8 cellular contexts compared by ENCODE assay signal in the genomic region with DNA sequence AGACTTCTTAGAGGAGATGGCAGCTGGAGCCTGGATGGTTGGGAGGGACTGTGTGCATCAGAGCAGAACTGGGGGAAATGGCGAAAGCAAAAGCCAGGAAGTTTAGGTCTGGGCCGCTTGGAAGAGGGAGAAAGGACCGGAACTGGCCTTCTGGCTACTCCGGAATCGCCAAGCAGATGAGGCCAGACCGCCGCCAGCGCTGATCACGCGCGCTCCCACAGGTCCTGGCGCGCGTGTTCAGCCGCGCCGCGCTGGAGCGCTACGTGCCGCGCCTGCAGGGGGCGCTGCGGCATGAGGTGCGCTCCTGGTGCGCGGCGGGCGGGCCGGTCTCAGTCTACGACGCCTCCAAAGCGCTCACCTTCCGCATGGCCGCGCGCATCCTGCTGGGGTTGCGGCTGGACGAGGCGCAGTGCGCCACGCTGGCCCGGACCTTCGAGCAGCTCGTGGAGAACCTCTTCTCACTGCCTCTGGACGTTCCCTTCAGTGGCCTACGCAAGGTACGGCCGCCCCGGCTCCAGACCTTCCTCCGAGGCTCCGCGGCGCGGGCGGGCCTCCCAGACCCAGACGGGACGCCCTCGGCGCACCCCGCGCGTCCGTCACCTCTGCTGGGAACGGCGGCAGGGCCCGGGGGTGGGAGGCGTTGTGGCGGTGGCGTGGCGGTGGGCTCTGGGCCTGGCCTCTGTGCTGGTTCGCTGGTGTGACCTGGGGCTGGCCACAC. TPM values are rescaled to one million over a fixed set of nuclear protein-coding genes. Genes with fewer than 3 reads are reported as not detected.
DNase-seq lines count a peak whose midpoint lies in the region; ATAC-seq and TF ChIP-seq lines count a peak whose summit lies in the region.

No MANE protein-coding gene starts in this region.

- no peaks in the 10 kb centered on the region for H3F3A ChIP-seq in GM23248 (ENCODE audit: insufficient read depth)

- H3K9me3 ChIP-seq in GM23248 (ENCODE audit: low read depth) = no peaks in the 10 kb centered on the region
- no peaks in the 10 kb centered on the region for H3K9me3 ChIP-seq in heart right ventricle

- H3K4me2 ChIP-seq in GM23248 (ENCODE audit: unreplicated experiment) = peak overlapping the region; percentile 65

- H3K27ac ChIP-seq in GM23248 (no peak overlapping the region), heart right ventricle (no peak overlapping the region)

- peak overlapping the region; percentile 62 for H3K4me3 ChIP-seq in GM23248
- H3K4me3 ChIP-seq in heart right ventricle = peak overlapping the region in 9 of 10 donors; percentile 29 to 51 (median 40)
- H3K4me3 ChIP-seq in retinal pigment epithelial cell (ENCODE audit: low read length) = peak overlapping the region; percentile 46

- H3K4me1 ChIP-seq in GM23248 (ENCODE audit: insufficient read depth) (no peaks in the 10 kb centered on the region), heart right ventricle (peaks cover 9 to 41% (median 30%) of the 10 kb centered on the region in 9 donors)

- WGBS in GM23248 (ENCODE audit: low coverage in 1 of 2, low lambda C conversion rate in 2 of 2, missing lambda C conversion rate in 2 of 2), 2 experiments = 2 to 3% methylated on average over 45 to 68 of the region's 72 CpGs
- 1 to 3% methylated on average over 65 to 72 of the region's 72 CpGs for WGBS in heart right ventricle, 2 donors

- intact Hi-C loops in heart right ventricle (cut with DNase I) = no loop called here

- TF ChIP-seq CTCF in heart right ventricle (IDR thresholded peaks at IDR 0.05) (peak in 8 of 9 donors; percentile 27 to 59 (median 54)), retinal pigment epithelial cell (conservative IDR thresholded peaks at IDR 0.05; ENCODE audit: low read depth, low read length) (peak; percentile 57)

- H3K27me3 ChIP-seq in GM23248 (replicated peaks; ENCODE audit: insufficient read depth) (peaks cover 78% of the 10 kb centered on the region), heart right ventricle (peaks cover 17 to 98% (median 90%) of the 10 kb centered on the region in 7 donors)

- peak; percentile 87 for DNase-seq in AG08396 (ENCODE audit: low spot score)
- peak; percentile 70 for DNase-seq in GM23248
- DNase-seq in activated CD8-positive, alpha-beta memory T cell treated with anti-CD3 and anti-CD28 coated beads, Interleukin-2, amount 50 U/mL, for 48 hours = peak; percentile 83
- peak in 1 of 2 donors; percentile 13 for DNase-seq in heart right ventricle
- no peak for DNase-seq in retinal pigment epithelial cell (ENCODE audit: low read depth)
- DNase-seq in GF-D8 (lab: John Stamatoyannopoulos, UW) = no peak
- no peak for DNase-seq in COLO829 (ENCODE audit: low spot score)
- DNase-seq in activated gamma-delta T cell treated with Interleukin-2 at 50 U/mL for 16 hours = no peak

- H3K79me2 ChIP-seq in GM23248 (ENCODE audit: insufficient read depth) = no peaks in the 10 kb centered on the region

- H3K9me2 ChIP-seq in GM23248 (ENCODE audit: insufficient read depth) = no peaks in the 10 kb centered on the region

- H3K36me3 ChIP-seq in GM23248 (ENCODE audit: low read depth) (no peaks in the 10 kb centered on the region), heart right ventricle (peaks cover 0 to 19% (median 5%) of the 10 kb centered on the region in 9 donors)

- peak overlapping the region; percentile 51 for H2AFZ ChIP-seq in GM23248

- ATAC-seq in heart right ventricle = peak; percentile 43 to 68 (median 54)

- no peaks in the 10 kb centered on the region for H4K20me1 ChIP-seq in GM23248 (ENCODE audit: insufficient read depth)

- in situ Hi-C loops in GM23248 (cut with MboI) = no loop called here

- H3K9ac ChIP-seq in GM23248 = no peak overlapping the region

RNA-seq across cellular contexts. Expression of a gene that starts 2.1 kb away (rescaled TPM):
- not detected in 2 replicates for total RNA-seq in GM23248 (2014; rRNA removed; shearing (Covaris generic))
- polyA plus RNA-seq in GM23248 (2016; fragmentation: Nextera tagmentation; extraction: Ambion mirVana) = not detected in 2 replicates
- total RNA-seq in heart right ventricle = under 1 TPM in 2 of 10 donors, not detected in 8; 0.08 to 0.15 TPM
- not detected for polyA plus RNA-seq in heart right ventricle

RNA-seq across cellular contexts. Expression of a gene that starts 11.0 kb away (rescaled TPM):
- not detected in 2 replicates for total RNA-seq in GM23248 (2014; rRNA removed; shearing (Covaris generic))
- polyA plus RNA-seq in GM23248 (2016; fragmentation: Nextera tagmentation; extraction: Ambion mirVana) (not detected in 2 replicates), heart right ventricle (not detected)
- not detected for total RNA-seq in heart right ventricle

Comparison
In these comparisons a context has a peak if more than half of its experiments do, and no peak if none do; other contexts are left out.
1. DNase-seq: peak in AG08396 (single experiment), GM23248 (single experiment) and activated CD8-positive, alpha-beta memory T cell treated with anti-CD3 and anti-CD28 coated beads, Interleukin-2, amount 50 U/mL, for 48 hours (single experiment); none in retinal pigment epithelial cell (single experiment), GF-D8 (single experiment), COLO829 (single experiment) and activated gamma-delta T cell treated with Interleukin-2 at 50 U/mL for 16 hours (single experiment).
2. Peak in every context shown above with its lines, with median percentiles within 50 percentile points of each other: H3K4me3 ChIP-seq.